18 cellular contexts compared by ENCODE assay signal in genomic region chr4:142372570-142373300, GRCh38.
A peak's percentile ranks its signal among the peaks of the same experiment; 100 is the strongest.
DNase-seq lines count a peak whose midpoint lies in the region; ATAC-seq and TF ChIP-seq lines count a peak whose summit lies in the region.
"Had no signal": no experiment of that assay in that cellular context is flagged by ENCODE, and none has a peak within 500 bp of the region (broad histone marks: within the 10 kb centered on the region; RNA-seq: fewer than 3 reads in every experiment).

No MANE protein-coding gene starts in this region.

- H3K27me3 ChIP-seq in CD4-positive, CD25-positive, alpha-beta regulatory T cell (ENCODE audit: control insufficient read depth, insufficient read depth, low read length): no peaks in the 10 kb centered on the region
- H3K27me3 ChIP-seq: BE2C, cardiac muscle cell, tibial artery had no signal

- H3K27ac ChIP-seq in CD4-positive, CD25-positive, alpha-beta regulatory T cell (ENCODE audit: insufficient read depth, low read length, poor library complexity, severe bottlenecking): peak overlapping the region; percentile 15
- H3K27ac ChIP-seq: cardiac muscle cell, SK-N-MC had no signal

- H3K4me1 ChIP-seq in CD4-positive, CD25-positive, alpha-beta regulatory T cell (ENCODE audit: control insufficient read depth, insufficient read depth, low read length, poor library complexity, severe bottlenecking): peaks cover 62% of the 10 kb centered on the region
- H3K4me1 ChIP-seq: BE2C had no signal

- no peaks in the 10 kb centered on the region for H3K9me3 ChIP-seq in CD4-positive, CD25-positive, alpha-beta regulatory T cell (ENCODE audit: control insufficient read depth in 2 of 2, low read length in 2 of 2)
- H3K9me3 ChIP-seq: BE2C, tibial artery had no signal

- peak overlapping the region; percentile 17 to 91 (median 28) for H3K27ac Mint-ChIP-seq in CD4-positive, CD25-positive, alpha-beta regulatory T cell
- H3K27ac Mint-ChIP-seq in activated naive CD8-positive, alpha-beta T cell: peak overlapping the region; percentile 86

- H3K36me3 ChIP-seq in CD4-positive, CD25-positive, alpha-beta regulatory T cell (ENCODE audit: control insufficient read depth, insufficient read depth, low read length): no peaks in the 10 kb centered on the region
- H3K36me3 ChIP-seq: BE2C, cardiac muscle cell, tibial artery had no signal

- H3K9me3 Mint-ChIP-seq in CD4-positive, CD25-positive, alpha-beta regulatory T cell: peaks cover 0 to 6% (median 0%) of the 10 kb centered on the region in 7 donors
- H3K9me3 Mint-ChIP-seq in activated naive CD8-positive, alpha-beta T cell (ENCODE audit: low read depth): no peaks in the 10 kb centered on the region

- TF ChIP-seq CTCF in fibroblast of the aortic adventitia (IDR thresholded peaks at IDR 0.05; ENCODE audit: insufficient read depth, low read length): no peak

- peaks cover 10% of the 10 kb centered on the region for H3K36me3 Mint-ChIP-seq in CD4-positive, CD25-positive, alpha-beta regulatory T cell
- peaks cover 33% of the 10 kb centered on the region for H3K36me3 Mint-ChIP-seq in activated naive CD8-positive, alpha-beta T cell

- H3K4me3 ChIP-seq in CD4-positive, CD25-positive, alpha-beta regulatory T cell (ENCODE audit: low read depth, low read length): peak overlapping the region; percentile 16
- H3K4me3 ChIP-seq in fibroblast of the aortic adventitia (ENCODE audit: low read depth, low read length): no peak overlapping the region
- H3K4me3 ChIP-seq: cardiac muscle cell, SK-N-MC, skin epidermis, tibial artery had no signal

- peaks cover 55 to 86% (median 69%) of the 10 kb centered on the region in 4 donors for H3K4me1 Mint-ChIP-seq in CD4-positive, CD25-positive, alpha-beta regulatory T cell
- H3K4me1 Mint-ChIP-seq in activated naive CD8-positive, alpha-beta T cell (ENCODE audit: low read depth): peaks cover 84% of the 10 kb centered on the region

- DNase-seq in CD4-positive, CD25-positive, alpha-beta regulatory T cell: no peak
- DNase-seq in COLO829 (ENCODE audit: low spot score): peak; percentile 53
- DNase-seq in fibroblast of the aortic adventitia (ENCODE audit: low read depth): peak; percentile 69
- DNase-seq in superior temporal gyrus (ENCODE audit: extremely low spot score): no peak
- DNase-seq in RPMI8226: no peak
- DNase-seq in NCI-H2029 treated with DMSO at 0.1 percent for 48 hours (lab: John Stamatoyannopoulos, UW): no peak
- DNase-seq: activated CD4-positive, alpha-beta T cell treated with anti-CD3 and anti-CD28 coated beads, Interleukin-2, amount 50 U/mL, for 4 hours; activated gamma-delta T cell; BE2C; effector CD4-positive, alpha-beta T cell; stimulated activated CD4-positive, alpha-beta T cell treated with anti-CD3 and anti-CD28 coated beads, Interleukin-4, amount 100 ng/mL, for 4 hours; tibial artery had no signal

- no peaks in the 10 kb centered on the region for H3K27me3 Mint-ChIP-seq in CD4-positive, CD25-positive, alpha-beta regulatory T cell
- H3K27me3 Mint-ChIP-seq in activated naive CD8-positive, alpha-beta T cell: no peaks in the 10 kb centered on the region

- H3K4me3 Mint-ChIP-seq in CD4-positive, CD25-positive, alpha-beta regulatory T cell: peak overlapping the region in 2 of 4 donors; percentile 10 to 45
- peak overlapping the region; percentile 41 for H3K4me3 Mint-ChIP-seq in activated naive CD8-positive, alpha-beta T cell

- ATAC-seq in CD4-positive, CD25-positive, alpha-beta regulatory T cell (ENCODE audit: low read depth in 2 of 2): peak in 1 of 2 donors; percentile 19
- no peak for ATAC-seq in GM19351 (IDR thresholded peaks at IDR 0.05; ENCODE audit: unreplicated experiment)
- ATAC-seq: HCT116 had no signal

Comparison
In these comparisons a context has a peak if more than half of its experiments do, and no peak if none do; other contexts are left out.
1. DNase-seq: peak in COLO829 (single experiment) and fibroblast of the aortic adventitia (single experiment); none in CD4-positive, CD25-positive, alpha-beta regulatory T cell (0 of 3), superior temporal gyrus (single experiment), RPMI8226 (single experiment) and NCI-H2029 treated with DMSO at 0.1 percent for 48 hours (single experiment).